11 cellular contexts compared by ENCODE assay signal in the genomic region with DNA sequence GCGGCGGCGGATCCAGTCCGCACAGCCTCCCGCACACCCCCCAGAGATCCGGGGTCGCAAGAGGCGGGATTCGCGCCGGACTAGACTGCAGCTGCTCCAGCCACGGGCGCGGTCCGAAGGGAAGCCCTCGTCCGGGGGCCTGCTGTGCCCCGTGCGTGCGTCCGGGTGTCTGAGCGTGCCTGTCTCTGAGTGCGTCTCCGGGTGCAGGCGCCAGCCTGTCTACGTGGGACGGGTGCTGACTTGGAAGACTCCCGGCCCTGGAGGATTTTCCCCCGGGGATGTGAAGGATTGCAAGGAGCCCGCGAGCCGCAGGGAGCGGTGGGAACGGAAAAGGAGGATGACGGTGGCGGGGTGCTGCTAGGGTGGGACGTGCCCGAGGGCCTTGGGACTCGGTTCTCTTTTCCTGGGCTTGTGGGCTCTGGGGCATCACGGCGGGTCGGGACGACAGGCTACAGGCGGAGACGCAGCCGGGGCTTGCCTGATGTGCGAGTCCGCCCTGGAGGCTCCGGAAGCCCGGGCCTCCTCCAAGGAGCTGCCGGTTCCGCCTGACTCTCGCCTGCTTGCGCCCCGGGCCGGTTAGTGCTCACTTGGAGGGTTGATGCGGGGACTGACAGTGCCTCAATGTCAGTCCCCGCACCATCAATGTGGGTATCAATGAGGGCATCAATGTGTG. TPM values are rescaled to one million over a fixed set of nuclear protein-coding genes. Genes with fewer than 3 reads are reported as not detected.
DNase-seq lines count a peak whose midpoint lies in the region; ATAC-seq and TF ChIP-seq lines count a peak whose summit lies in the region.
"Had no signal": no experiment of that assay in that cellular context is flagged by ENCODE, and none has a peak within 500 bp of the region (broad histone marks: within the 10 kb centered on the region; RNA-seq: fewer than 3 reads in every experiment).

No MANE protein-coding gene starts in this region.

- H3K9me3 Mint-ChIP-seq in activated CD4-positive, alpha-beta T cell treated with anti-CD3 and anti-CD28 coated beads, Interleukin-2, amount 10 ng/mL, durations not matched to agents 24 days and 14 days, result no peaks in the 10 kb centered on the region
- no peaks in the 10 kb centered on the region for H3K9me3 Mint-ChIP-seq in nephron progenitor cell
- H3K9me3 Mint-ChIP-seq: activated T-cell treated with anti-CD3 and anti-CD28 coated beads, Interleukin-2, amount 50 U/mL, for 4 hours had no signal

- intact Hi-C loops in activated CD4-positive, alpha-beta T cell treated with anti-CD3 and anti-CD28 coated beads, Interleukin-2, amount 10 ng/mL, durations not matched to agents 24 days and 14 days (cut with micrococcal nuclease), result no loop called here
- intact Hi-C loops in vagina (cut with DNase I), result loop anchor here (10.0 kb wide), 1 partner anchor 179 kb away; no protein-coding TSS in a partner anchor

- no peak for TF ChIP-seq CTCF in cardiac muscle cell (IDR thresholded peaks at IDR 0.05; ENCODE audit: low read depth, low read length)
- no peak for TF ChIP-seq CTCF in nephron progenitor cell (IDR thresholded peaks at IDR 0.05)
- TF ChIP-seq CTCF in vagina (IDR thresholded peaks at IDR 0.05), result no peak

- no peak for ATAC-seq in GM21576 (IDR thresholded peaks at IDR 0.05; ENCODE audit: unreplicated experiment)

- H3K4me1 ChIP-seq in cardiac muscle cell (ENCODE audit: low read depth) (peaks cover 10% of the 10 kb centered on the region), vagina (peaks cover 34% of the 10 kb centered on the region)

- H3K27me3 ChIP-seq in cardiac muscle cell (peaks cover 100% of the 10 kb centered on the region), vagina (no peaks in the 10 kb centered on the region)

- peak overlapping the region; percentile 32 for H3K4me3 ChIP-seq in cardiac muscle cell
- peak overlapping the region; percentile 23 to 29 for H3K4me3 ChIP-seq in vagina

- no peak overlapping the region for H3K4me3 Mint-ChIP-seq in activated CD4-positive, alpha-beta T cell treated with anti-CD3 and anti-CD28 coated beads, Interleukin-2, amount 10 ng/mL, durations not matched to agents 24 days and 14 days
- H3K4me3 Mint-ChIP-seq in nephron progenitor cell, result peak overlapping the region; percentile 83
- H3K4me3 Mint-ChIP-seq: activated T-cell treated with anti-CD3 and anti-CD28 coated beads, Interleukin-2, amount 50 U/mL, for 4 hours had no signal

- H3K4me1 Mint-ChIP-seq in activated CD4-positive, alpha-beta T cell treated with anti-CD3 and anti-CD28 coated beads, Interleukin-2, amount 10 ng/mL, durations not matched to agents 24 days and 14 days, result peaks cover 2% of the 10 kb centered on the region
- peaks cover 48% of the 10 kb centered on the region for H3K4me1 Mint-ChIP-seq in nephron progenitor cell

- no peak overlapping the region for H3K27ac Mint-ChIP-seq in activated CD4-positive, alpha-beta T cell treated with anti-CD3 and anti-CD28 coated beads, Interleukin-2, amount 10 ng/mL, durations not matched to agents 24 days and 14 days
- no peak overlapping the region for H3K27ac Mint-ChIP-seq in nephron progenitor cell

- H3K36me3 ChIP-seq in cardiac muscle cell (no peaks in the 10 kb centered on the region), vagina (no peaks in the 10 kb centered on the region)

- peaks cover 76% of the 10 kb centered on the region for H3K27me3 Mint-ChIP-seq in activated CD4-positive, alpha-beta T cell treated with anti-CD3 and anti-CD28 coated beads, Interleukin-2, amount 10 ng/mL, durations not matched to agents 24 days and 14 days
- peaks cover 98% of the 10 kb centered on the region for H3K27me3 Mint-ChIP-seq in nephron progenitor cell (ENCODE audit: low read depth, poor library complexity)

- H3K36me3 Mint-ChIP-seq in activated CD4-positive, alpha-beta T cell treated with anti-CD3 and anti-CD28 coated beads, Interleukin-2, amount 10 ng/mL, durations not matched to agents 24 days and 14 days (ENCODE audit: low read depth), result no peaks in the 10 kb centered on the region
- H3K36me3 Mint-ChIP-seq in nephron progenitor cell (ENCODE audit: low read depth), result peaks cover 25% of the 10 kb centered on the region

- no peak overlapping the region for H3K27ac ChIP-seq in cardiac muscle cell
- peak overlapping the region; percentile 19 for H3K27ac ChIP-seq in vagina

- H3K9me3 ChIP-seq in cardiac muscle cell (ENCODE audit: low read depth) (no peaks in the 10 kb centered on the region), vagina (no peaks in the 10 kb centered on the region)

- peak; percentile 60 for DNase-seq in activated CD4-positive, alpha-beta T cell treated with anti-CD3 and anti-CD28 coated beads, Interleukin-2, amount 10 ng/mL, durations not matched to agents 24 days and 14 days
- no peak for DNase-seq in activated CD4-positive, alpha-beta T cell treated with anti-CD3 and anti-CD28 coated beads for 1 hour
- DNase-seq in cardiac muscle cell (ENCODE audit: low read depth in 1 of 2, low spot score in 1 of 2) (peak; percentile 33 to 55), nephron progenitor cell (peak; percentile 59), vagina (ENCODE audit: extremely low spot score in 2 of 2) (no peak), NCI-H1092 treated with DMSO at 0.1 percent for 48 hours (lab: John Stamatoyannopoulos, UW) (no peak), NCI-H1105 treated with DMSO at 0.1 percent for 48 hours (lab: John Stamatoyannopoulos, UW) (no peak)
- DNase-seq: ACHN; activated T-cell treated with anti-CD3 and anti-CD28 coated beads, Interleukin-2, amount 50 U/mL, for 4 hours; SHP77 treated with DMSO at 0.1 percent for 48 hours had no signal

- TF ChIP-seq POLR2A in vagina (IDR thresholded peaks at IDR 0.05), result no peak

RNA-seq across cellular contexts. Expression of gene MAFB, which starts 5.7 kb away (rescaled TPM):
- 0.93 and 1.2 TPM in 2 replicates for total RNA-seq in activated CD4-positive, alpha-beta T cell treated with anti-CD3 and anti-CD28 coated beads, Interleukin-2, amount 10 ng/mL, durations not matched to agents 24 days and 14 days
- total RNA-seq in cardiac muscle cell (2.0 and 3.2 TPM in 2 replicates), vagina (80.5 TPM)
- 0.84 and 2.3 TPM in 2 replicates for polyA plus RNA-seq in cardiac muscle cell

Comparison
In these comparisons a context has a peak if more than half of its experiments do, and no peak if none do; other contexts are left out.
1. DNase-seq: peak in activated CD4-positive, alpha-beta T cell treated with anti-CD3 and anti-CD28 coated beads, Interleukin-2, amount 10 ng/mL, durations not matched to agents 24 days and 14 days (single experiment), cardiac muscle cell (2 of 2) and nephron progenitor cell (single experiment); none in activated CD4-positive, alpha-beta T cell treated with anti-CD3 and anti-CD28 coated beads for 1 hour (single experiment), vagina (0 of 2), NCI-H1092 treated with DMSO at 0.1 percent for 48 hours (single experiment) and NCI-H1105 treated with DMSO at 0.1 percent for 48 hours (single experiment).
2. RNA of gene MAFB, which starts 5.7 kb away (total RNA-seq): 80.5 TPM in vagina (single experiment); 2.0 to 3.2 TPM in cardiac muscle cell and 0.93 to 1.2 TPM in activated CD4-positive, alpha-beta T cell treated with anti-CD3 and anti-CD28 coated beads, Interleukin-2, amount 10 ng/mL, durations not matched to agents 24 days and 14 days; every median in the first group is over 10 times any median in the second.